Comparison of ENCODE assay signal across 14 cellular contexts in genomic region chr7:84187087-84187805, GRCh38. TPM values are rescaled to one million over a fixed set of nuclear protein-coding genes. Genes with fewer than 3 reads are reported as not detected.
A peak's percentile ranks its signal among the peaks of the same experiment; 100 is the strongest.
DNase-seq lines count a peak whose midpoint lies in the region; ATAC-seq, FAIRE-seq and TF ChIP-seq lines count a peak whose summit lies in the region.
"Had no signal": no experiment of that assay in that cellular context is flagged by ENCODE, and none has a peak within 500 bp of the region (broad histone marks: within the 10 kb centered on the region; RNA-seq: fewer than 3 reads in every experiment).

No MANE protein-coding gene starts in this region.

- H4K8ac ChIP-seq in mesenchymal stem cell (ENCODE audit: low read length): no peak overlapping the region

- CTCF ChIA-PET in HEK293 (lab: Yijun Ruan, JAX) (no interaction called here), GM12878 (lab: Yijun Ruan, JAX) (interaction anchor here (1.0 to 4.2 kb wide), 7 partner anchors 25 to 835 kb away, joined by 3 to 17 read pairs (median 3); no protein-coding TSS in a partner anchor)

- peak; percentile 46 for ATAC-seq in GM12878
- ATAC-seq in gastrocnemius medialis: no peak

- H3K4me1 ChIP-seq in ACC112 (ENCODE audit: control insufficient read depth, insufficient read depth, low read length, unreplicated experiment) (peaks cover 44% of the 10 kb centered on the region), HEK293 (ENCODE audit: control insufficient read depth, insufficient read depth, low read length) (peaks cover 10% of the 10 kb centered on the region), GM12878 (ENCODE audit: control insufficient read depth, insufficient read depth, low read length) (no peaks in the 10 kb centered on the region), mesenchymal stem cell (ENCODE audit: control insufficient read depth, insufficient read depth, low read depth, low read length) (no peaks in the 10 kb centered on the region), gastrocnemius medialis (no peaks in the 10 kb centered on the region)

- no peak overlapping the region for H2BK5ac ChIP-seq in mesenchymal stem cell (ENCODE audit: low read depth, low read length, poor library complexity, severe bottlenecking)

- H2BK15ac ChIP-seq in mesenchymal stem cell (ENCODE audit: low read depth, poor library complexity, severe bottlenecking): no peak overlapping the region

- no peak overlapping the region; the same call in 1 of the 2 replicates for H3K27ac ChIP-seq in ACC112 (ENCODE audit: low read depth, low read length)
- H3K27ac ChIP-seq in HEK293 (ENCODE audit: extremely low read depth, low read depth, low read length): no peak overlapping the region
- H3K27ac ChIP-seq in GM12878 (ENCODE audit: control insufficient read depth, insufficient read depth): no peak overlapping the region
- no peak overlapping the region for H3K27ac ChIP-seq in mesenchymal stem cell (ENCODE audit: low read length, poor library complexity, severe bottlenecking)
- no peak overlapping the region for H3K27ac ChIP-seq in gastrocnemius medialis

- peaks cover 4% of the 10 kb centered on the region for H3K79me1 ChIP-seq in mesenchymal stem cell (replicated peaks; ENCODE audit: low read length, poor library complexity, severe bottlenecking)

- TF ChIP-seq EP300 in GM12878 (IDR thresholded peaks at IDR 0.05; ENCODE audit: borderline replicate concordance in 1 of 2, control insufficient read depth in 1 of 2, low read depth in 2 of 2, low read length in 2 of 2): no peak

- FAIRE-seq in GM12878 (lab: Jason Lieb, UNC): no peak
- FAIRE-seq: colon had no signal

- H4K20me1 ChIP-seq in GM12878 (ENCODE audit: control insufficient read depth, insufficient read depth): no peaks in the 10 kb centered on the region

- peak overlapping the region; percentile 57; the same call in 1 of the 2 replicates for H3K4me3 ChIP-seq in ACC112 (ENCODE audit: low read depth, low read length)
- H3K4me3 ChIP-seq in HEK293 (ENCODE audit: low read depth, low read length): no peak overlapping the region
- H3K4me3 ChIP-seq in GM12878: no peak overlapping the region
- H3K4me3 ChIP-seq in mesenchymal stem cell (ENCODE audit: insufficient read depth in 1 of 2, low read depth in 1 of 2, low read length in 2 of 2): no peak overlapping the region
- H3K4me3 ChIP-seq in gastrocnemius medialis: no peak overlapping the region
- H3K4me3 ChIP-seq: spleen had no signal

- no peak overlapping the region for H3K18ac ChIP-seq in mesenchymal stem cell (ENCODE audit: low read depth in 1 of 2, low read length in 2 of 2)

- H3K4me2 ChIP-seq in GM12878 (ENCODE audit: control insufficient read depth, insufficient read depth) (no peak overlapping the region), mesenchymal stem cell (ENCODE audit: low read length, poor library complexity, severe bottlenecking) (no peak overlapping the region)

- TF ChIP-seq CTCF in HEK293 (tag by site-specific recombination; IDR thresholded peaks at IDR 0.05): no peak
- TF ChIP-seq CTCF in GM12878 (IDR thresholded peaks at IDR 0.05 in 2 of 3, conservative IDR thresholded peaks at IDR 0.05 in 1 of 3; ENCODE audit: control insufficient read depth in 2 of 3, extremely low read depth in 1 of 3, insufficient read depth in 1 of 3, low read depth in 3 of 3, low read length in 3 of 3): no peak
- no peak for TF ChIP-seq CTCF in GM20000 (IDR thresholded peaks at IDR 0.05; ENCODE audit: extremely low read depth, missing control alignments)
- TF ChIP-seq CTCF in gastrocnemius medialis (IDR thresholded peaks at IDR 0.05 in 4 of 5, conservative IDR thresholded peaks at IDR 0.05 in 1 of 5): no peak

- H2BK12ac ChIP-seq in mesenchymal stem cell (ENCODE audit: low read length in 2 of 2): no peak overlapping the region

- H3K79me2 ChIP-seq in ACC112 (ENCODE audit: control insufficient read depth, insufficient read depth, low read length, unreplicated experiment): peaks cover 18% of the 10 kb centered on the region
- no peaks in the 10 kb centered on the region for H3K79me2 ChIP-seq in GM12878 (ENCODE audit: control insufficient read depth, insufficient read depth, low read length)

- no peak overlapping the region for H3K14ac ChIP-seq in mesenchymal stem cell (ENCODE audit: low read length in 2 of 2)

- POLR2A ChIA-PET in HEK293 (lab: Yijun Ruan, JAX): no interaction called here
- POLR2A ChIA-PET in GM12878 (lab: Charles Lee): interaction anchor here (0.6 kb wide), 3 partner anchors 13 to 186 kb away, joined by 3 to 6 read pairs (median 3); no protein-coding TSS in a partner anchor

- TF ChIP-seq POLR2A in GM12878 (IDR thresholded peaks at IDR 0.05; ENCODE audit: low read depth, low read length): no peak
- TF ChIP-seq POLR2A in gastrocnemius medialis (IDR thresholded peaks at IDR 0.05): no peak

- H3K27me3 ChIP-seq in ACC112 (ENCODE audit: insufficient read depth, low read length) (no peaks in the 10 kb centered on the region), GM12878 (replicated peaks in 1 of 2; ENCODE audit: control insufficient read depth in 2 of 2, insufficient read depth in 2 of 2, low read length in 1 of 2) (no peaks in the 10 kb centered on the region), mesenchymal stem cell (ENCODE audit: control insufficient read depth in 1 of 2, insufficient read depth in 1 of 2, low read length in 2 of 2) (no peaks in the 10 kb centered on the region), gastrocnemius medialis (no peaks in the 10 kb centered on the region)
- H3K27me3 ChIP-seq: spleen had no signal

- no peak for DNase-seq in GM12878 (ENCODE audit: low read depth, low spot score)
- DNase-seq in mesenchymal stem cell: peak; percentile 50
- no peak for DNase-seq in GM20000 (ENCODE audit: low spot score)
- no peak for DNase-seq in midbrain (lab: John Stamatoyannopoulos, UW)
- DNase-seq in gastrocnemius medialis: no peak
- DNase-seq in NK-92 treated with Interleukin-12 subunit alpha and Interleukin-12 subunit beta, amount 100 ng/mL, for 24 hours (lab: John Stamatoyannopoulos, UW): no peak
- DNase-seq: activated T-cell treated with anti-CD3 and anti-CD28 coated beads, Interleukin-2, amount 50 U/mL, for 4 hours; NCI-H1694; NCI-H446; OCI-M1; spleen had no signal

- intact Hi-C loops in GM12878 (cut with micrococcal nuclease; ENCODE audit: unreplicated experiment) (no loop called here), gastrocnemius medialis (cut with DNase I; ENCODE audit: low total_unique reads) (no loop called here)

- no TSS peak for BruUV-seq in GM12878 (replicated peaks; lab: Mats Ljungman, UMichigan)

- no peak overlapping the region for H4K91ac ChIP-seq in mesenchymal stem cell (ENCODE audit: low read length)

- H2BK120ac ChIP-seq in mesenchymal stem cell (ENCODE audit: low read depth, low read length): no peak overlapping the region

- in situ Hi-C loops in GM12878 (cut with MboI): no loop called here
- in situ Hi-C loops in gastrocnemius medialis (cut with MboI; ENCODE audit: low sequenced_read_pairs in 4 of 4): no loop called here

- RAD21 ChIA-PET in GM12878 (lab: Charles Lee; ENCODE audit: unreplicated experiment): interaction anchor here (1.0 kb wide), 1 partner anchor 267 kb away, joined by 3 read pairs; no protein-coding TSS in a partner anchor

- peak overlapping the region; percentile 66 for H2AFZ ChIP-seq in ACC112 (ENCODE audit: low read length, unreplicated experiment)
- no peak overlapping the region for H2AFZ ChIP-seq in GM12878 (ENCODE audit: control insufficient read depth, low read depth, low read length)
- no peak overlapping the region for H2AFZ ChIP-seq in mesenchymal stem cell (ENCODE audit: low read depth, low read length)

- H3K9ac ChIP-seq in GM12878 (ENCODE audit: control insufficient read depth, insufficient read depth, low read length): no peak overlapping the region
- no peak overlapping the region for H3K9ac ChIP-seq in mesenchymal stem cell (ENCODE audit: low read length)

- no peak for TF ChIP-seq RAD21 in GM12878 (IDR thresholded peaks at IDR 0.05; ENCODE audit: insufficient read depth, low read depth, low read length)

- H3K36me3 ChIP-seq in ACC112 (ENCODE audit: insufficient read depth, low read length) (no peaks in the 10 kb centered on the region), HEK293 (ENCODE audit: control insufficient read depth in 2 of 2, insufficient read depth in 1 of 2, low read length in 2 of 2) (no peaks in the 10 kb centered on the region), GM12878 (ENCODE audit: control insufficient read depth in 2 of 2, insufficient read depth in 2 of 2, low read length in 1 of 2) (no peaks in the 10 kb centered on the region), mesenchymal stem cell (ENCODE audit: control insufficient read depth in 1 of 2, insufficient read depth in 2 of 2, low read depth in 1 of 2, low read length in 2 of 2) (peaks cover 0 to 2% of the 10 kb centered on the region in 2 experiments), gastrocnemius medialis (no peaks in the 10 kb centered on the region)
- H3K36me3 ChIP-seq: spleen had no signal

- SMC1A ChIA-PET in GM12878 (lab: Charles Lee; ENCODE audit: uncharacterized antibody, unreplicated experiment): interaction anchor here (0.7 to 2.5 kb wide), 9 partner anchors 8 to 838 kb away, joined by 3 to 7 read pairs (median 3); no protein-coding TSS in a partner anchor

- H3K9me3 ChIP-seq in HEK293 (ENCODE audit: control insufficient read depth, insufficient read depth, low read depth, low read length) (no peaks in the 10 kb centered on the region), GM12878 (replicated peaks; ENCODE audit: control insufficient read depth, insufficient read depth, low read length) (no peaks in the 10 kb centered on the region), mesenchymal stem cell (ENCODE audit: control insufficient read depth, low read length) (no peaks in the 10 kb centered on the region), gastrocnemius medialis (no peaks in the 10 kb centered on the region)
- H3K9me3 ChIP-seq: spleen had no signal

- no peak overlapping the region for H2AK5ac ChIP-seq in mesenchymal stem cell (ENCODE audit: low read length, severe bottlenecking)

- H3K23ac ChIP-seq in mesenchymal stem cell (ENCODE audit: low read length in 2 of 2): no peak overlapping the region

- H3K4ac ChIP-seq in mesenchymal stem cell (ENCODE audit: low read depth in 1 of 2, low read length in 2 of 2): no peak overlapping the region

RNA-seq across cellular contexts. Expression of gene SEMA3A, which starts 7.3 kb away (rescaled TPM):
- total RNA-seq in GM12878 (2013; cell fraction: nucleolus; rRNA removed): 3.9 and 4.4 TPM in 2 replicates
- total RNA-seq in GM12878 (2014; rRNA removed) (0.27 and 0.45 TPM in 2 replicates), GM12878 (2014; rRNA removed; fragmentation: Illumina TruSeq; extraction: Trizol) (0.36 and 0.64 TPM in 2 replicates), GM12878 (2021) (0.08 and 0.32 TPM in 2 replicates), gastrocnemius medialis (under 1 TPM; 0.07 to 0.29 (median 0.13) TPM)
- not detected for polyA plus RNA-seq in GM12878 (2011; ENCODE audit: low read depth)
- polyA plus RNA-seq in GM12878 (2011; rRNA removed) (3.3 TPM in 2 replicates), GM12878 (2014; fragmentation: Illumina TruSeq; extraction: Trizol) (0.31 and 1.2 TPM in 2 replicates), GM12878 (2014; fragmentation: Nextera tagmentation; extraction: Ambion mirVana) (under 1 TPM; 0.04 to 0.45 TPM), GM12878 (2014; rRNA removed) (0.16 and 0.17 TPM in 2 replicates), GM12878 (2016; fragmentation: Nextera tagmentation; extraction: Ambion mirVana) (under 1 TPM; 0.01 to 0.13 TPM)
- 1.4 and 1.8 TPM in 2 replicates for polyA plus RNA-seq in GM12878 (2011; cell fraction: cytosol; rRNA removed)
- 2.0 and 3.2 TPM in 2 replicates for polyA plus RNA-seq in GM12878 (2011; cell fraction: nucleus; rRNA removed)
- polyA plus RNA-seq in GM12878 (2012): not detected in 2 replicates
- polyA minus RNA-seq in GM12878 (2011; rRNA and poly(A)+ RNA removed): 9.5 and 13.5 TPM in 2 replicates
- polyA minus RNA-seq in GM12878 (2011; cell fraction: cytosol; rRNA and poly(A)+ RNA removed): 1.5 and 1.6 TPM in 2 replicates
- 2.2 and 6.5 TPM in 2 replicates for polyA minus RNA-seq in GM12878 (2011; cell fraction: nucleus; rRNA and poly(A)+ RNA removed)
- 73.1 TPM for polyA plus RNA-seq in mesenchymal stem cell (2013, experiment 1 of 2)
- polyA plus RNA-seq in mesenchymal stem cell (2013, experiment 2 of 2): 75.5 TPM
